8 cellular contexts compared by ENCODE assay signal in genomic region chr1:150168960-150169565, GRCh38. TPM values are rescaled to one million over a fixed set of nuclear protein-coding genes. Genes with fewer than 3 reads are reported as not detected.
DNase-seq lines count a peak whose midpoint lies in the region; ATAC-seq and TF ChIP-seq lines count a peak whose summit lies in the region.

No MANE protein-coding gene starts in this region.

- H3K4me1 ChIP-seq in mesenchymal stem cell (ENCODE audit: control insufficient read depth, insufficient read depth, low read depth, low read length): peaks cover 3% of the 10 kb centered on the region
- H3K4me1 ChIP-seq in thyroid gland: peaks cover 0 to under 1% of the 10 kb centered on the region in 2 donors

- H2BK15ac ChIP-seq in mesenchymal stem cell (ENCODE audit: low read depth, poor library complexity, severe bottlenecking): no peak overlapping the region

- H3K27ac ChIP-seq in mesenchymal stem cell (ENCODE audit: low read length, poor library complexity, severe bottlenecking) (no peak overlapping the region), thyroid gland (no peak overlapping the region)

- H2BK12ac ChIP-seq in mesenchymal stem cell (ENCODE audit: low read length in 2 of 2): no peak overlapping the region

- no peak overlapping the region for H4K91ac ChIP-seq in mesenchymal stem cell (ENCODE audit: low read length)

- H3K27me3 ChIP-seq in mesenchymal stem cell (ENCODE audit: control insufficient read depth in 1 of 2, insufficient read depth in 1 of 2, low read length in 2 of 2) (no peaks in the 10 kb centered on the region), thyroid gland (no peaks in the 10 kb centered on the region)

- peak; percentile 29 to 59 (median 56) for TF ChIP-seq CTCF in thyroid gland (IDR thresholded peaks at IDR 0.05)

- H3K9ac ChIP-seq in mesenchymal stem cell (ENCODE audit: low read length): no peak overlapping the region

- no peak overlapping the region for H3K23ac ChIP-seq in mesenchymal stem cell (ENCODE audit: low read length in 2 of 2)

- no peak overlapping the region for H3K14ac ChIP-seq in mesenchymal stem cell (ENCODE audit: low read length in 2 of 2)

- H2BK120ac ChIP-seq in mesenchymal stem cell (ENCODE audit: low read depth, low read length): no peak overlapping the region

- no peaks in the 10 kb centered on the region for H3K79me1 ChIP-seq in mesenchymal stem cell (replicated peaks; ENCODE audit: low read length, poor library complexity, severe bottlenecking)

- H2AFZ ChIP-seq in mesenchymal stem cell (ENCODE audit: low read depth, low read length): no peak overlapping the region

- intact Hi-C loops in thyroid gland (cut with DNase I): loop anchor here (5.0 kb wide), 1 partner anchor 207 kb away; no protein-coding TSS in a partner anchor

- no peak overlapping the region for H2AK5ac ChIP-seq in mesenchymal stem cell (ENCODE audit: low read length, severe bottlenecking)

- no peak for TF ChIP-seq POLR2A in thyroid gland (IDR thresholded peaks at IDR 0.05)

- H3K36me3 ChIP-seq in mesenchymal stem cell (ENCODE audit: control insufficient read depth in 1 of 2, insufficient read depth in 2 of 2, low read depth in 1 of 2, low read length in 2 of 2) (no peaks in the 10 kb centered on the region), thyroid gland (no peaks in the 10 kb centered on the region)

- no peak overlapping the region for H3K18ac ChIP-seq in mesenchymal stem cell (ENCODE audit: low read depth in 1 of 2, low read length in 2 of 2)

- no peak for ATAC-seq in HG02981 (IDR thresholded peaks at IDR 0.05; ENCODE audit: unreplicated experiment)

- H3K4me2 ChIP-seq in mesenchymal stem cell (ENCODE audit: low read length, poor library complexity, severe bottlenecking): no peak overlapping the region

- H3K4me3 ChIP-seq in mesenchymal stem cell (ENCODE audit: insufficient read depth in 1 of 2, low read depth in 1 of 2, low read length in 2 of 2) (no peak overlapping the region), thyroid gland (replicated peaks in 1 of 3) (no peak overlapping the region)

- DNase-seq in NCI-H524 (lab: John Stamatoyannopoulos, UW) (peak; percentile 8 to 45), NCI-H524 treated with DMSO at 0.1 percent for 48 hours (lab: John Stamatoyannopoulos, UW) (no peak), NCI-H226 (peak; percentile 43), mesenchymal stem cell (peak; percentile 69), thyroid gland (peak; percentile 60)
- DNase-seq in activated CD4-positive, alpha-beta T cell treated with anti-CD3 and anti-CD28 coated beads, Interleukin-2, amount 50 U/mL, for 4 hours: peak; percentile 31 to 40
- peak; percentile 38 for DNase-seq in effector CD4-positive, alpha-beta T cell

- H3K4ac ChIP-seq in mesenchymal stem cell (ENCODE audit: low read depth in 1 of 2, low read length in 2 of 2): no peak overlapping the region

- H4K8ac ChIP-seq in mesenchymal stem cell (ENCODE audit: low read length): no peak overlapping the region

- no peak overlapping the region for H2BK5ac ChIP-seq in mesenchymal stem cell (ENCODE audit: low read depth, low read length, poor library complexity, severe bottlenecking)

- H3K9me3 ChIP-seq in mesenchymal stem cell (ENCODE audit: control insufficient read depth, low read length) (no peaks in the 10 kb centered on the region), thyroid gland (no peaks in the 10 kb centered on the region)

- WGBS in mesenchymal stem cell: 57% methylated on average over 6 of the region's 6 CpGs
- 29 to 32% methylated on average over 6 of the region's 6 CpGs for WGBS in thyroid gland, 2 donors

RNA-seq across cellular contexts. Expression of gene PLEKHO1, which starts 19.3 kb away (rescaled TPM):
- 73.2 TPM for polyA plus RNA-seq in mesenchymal stem cell (2013, experiment 1 of 2)
- 70.2 TPM for polyA plus RNA-seq in mesenchymal stem cell (2013, experiment 2 of 2)
- 10 to 100 TPM in 2 of 4 donors, 1 to 10 TPM in 2; 5.2 to 23.1 (median 14.2) TPM for total RNA-seq in thyroid gland
